In genomic region chr3:156743859-156744258, GRCh38 we compare ENCODE assay signal across 24 cellular contexts.
DNase-seq lines count a peak whose midpoint lies in the region; FAIRE-seq and TF ChIP-seq lines count a peak whose summit lies in the region.
"Had no signal": no experiment of that assay in that cellular context is flagged by ENCODE, and none has a peak within 500 bp of the region (broad histone marks: within the 10 kb centered on the region; RNA-seq: fewer than 3 reads in every experiment).

No MANE protein-coding gene starts in this region.

- H3K14ac ChIP-seq in H1 (ENCODE audit: insufficient read length): no peak overlapping the region

- H3K27me3 ChIP-seq in H1 (replicated peaks in 1 of 4; ENCODE audit: control insufficient read depth in 3 of 4, extremely low read depth in 1 of 4, insufficient read depth in 3 of 4, low read length in 3 of 4) (no peaks in the 10 kb centered on the region), thyroid gland (no peaks in the 10 kb centered on the region), prostate gland (replicated peaks; ENCODE audit: insufficient read depth) (no peaks in the 10 kb centered on the region)
- H3K27me3 ChIP-seq: SJSA1 had no signal

- no peaks in the 10 kb centered on the region for H4K20me1 ChIP-seq in H1 (replicated peaks in 1 of 2; ENCODE audit: control insufficient read depth in 1 of 2, insufficient read depth in 2 of 2, low read length in 2 of 2)

- H2BK15ac ChIP-seq in H1 (ENCODE audit: low read length): no peak overlapping the region

- POLR2A ChIA-PET in H1 (lab: Charles Lee; ENCODE audit: partially characterized antibody): no interaction called here

- no peak overlapping the region for H3K23ac ChIP-seq in H1 (ENCODE audit: insufficient read length)

- H3K36me3 ChIP-seq in H1 (ENCODE audit: control insufficient read depth in 2 of 4, insufficient read depth in 4 of 4, low read length in 3 of 4) (no peaks in the 10 kb centered on the region; a peak in 1 of 8 replicates), thyroid gland (no peaks in the 10 kb centered on the region), prostate gland (no peaks in the 10 kb centered on the region)
- H3K36me3 ChIP-seq: HAP-1, SJSA1 had no signal

- H4K5ac ChIP-seq in H1 (ENCODE audit: insufficient read length, low read depth, low read length): no peak overlapping the region

- peak; percentile 48 for FAIRE-seq in H1 (lab: Jason Lieb, UNC)
- FAIRE-seq: GM18507, HTR-8/SVneo had no signal

- H3K9me3 ChIP-seq in H1 (ENCODE audit: insufficient read depth in 2 of 2, low read depth in 1 of 2, low read length in 1 of 2) (peaks cover 0 to 4% of the 10 kb centered on the region in 2 experiments; a peak in 1 of 4 replicates), thyroid gland (no peaks in the 10 kb centered on the region), prostate gland (no peaks in the 10 kb centered on the region)
- H3K9me3 ChIP-seq: HAP-1, SJSA1 had no signal

- peaks cover 15% of the 10 kb centered on the region for H3K9me3 Mint-ChIP-seq in HFFc6

- H3K9ac ChIP-seq in H1 (replicated peaks in 1 of 4; ENCODE audit: extremely low read depth in 1 of 4, low read depth in 3 of 4, low read length in 3 of 4): no peak overlapping the region
- H3K9ac ChIP-seq: KMS-11 had no signal

- peaks cover 29% of the 10 kb centered on the region for H3K36me3 Mint-ChIP-seq in HFFc6 (ENCODE audit: low read depth)
- H3K36me3 Mint-ChIP-seq: CD8-positive, alpha-beta T cell had no signal

- TF ChIP-seq CTCF in HFFc6 (IDR thresholded peaks at IDR 0.05) (0 out of 2 replicates have a peak, but pooled peaks have one; percentile 13), H1 (IDR thresholded peaks at IDR 0.05; ENCODE audit: control extremely low read depth in 1 of 3, insufficient read depth in 1 of 3, low read depth in 1 of 3, low read length in 3 of 3) (peak; percentile 20 to 55 (median 33); a peak in 3 of 4 replicates), thyroid gland (IDR thresholded peaks at IDR 0.05) (peak in 2 of 6 experiments; percentile 13 to 34), prostate gland (IDR thresholded peaks at IDR 0.05) (no peak)

- no peak overlapping the region for H3K4me3 Mint-ChIP-seq in HFFc6
- H3K4me3 Mint-ChIP-seq: CD8-positive, alpha-beta T cell had no signal

- no peaks in the 10 kb centered on the region for H3K79me1 ChIP-seq in H1 (ENCODE audit: low read depth, low read length)

- no peaks in the 10 kb centered on the region for H3K79me2 ChIP-seq in H1 (ENCODE audit: control insufficient read depth in 1 of 2, insufficient read depth in 2 of 2, low read length in 2 of 2)

- H3K4me1 Mint-ChIP-seq in HFFc6 (ENCODE audit: low read depth): peaks cover under 1% of the 10 kb centered on the region; the same call in 1 of the 2 replicates

- H3K27ac Mint-ChIP-seq in HFFc6: no peak overlapping the region
- H3K27ac Mint-ChIP-seq: CD8-positive, alpha-beta T cell had no signal

- TF ChIP-seq RAD21 in H1 (IDR thresholded peaks at IDR 0.05 in 1 of 2, conservative IDR thresholded peaks at IDR 0.05 in 1 of 2; ENCODE audit: low read depth in 2 of 2, low read length in 2 of 2): peak; percentile 36 to 53

- intact Hi-C loops in thyroid gland (cut with DNase I): no loop called here
- intact Hi-C loops in prostate gland (cut with DNase I): no loop called here

- peaks cover 4% of the 10 kb centered on the region; the same call in 1 of the 2 replicates for H3K27me3 Mint-ChIP-seq in HFFc6 (ENCODE audit: insufficient read depth)

- H3K23me2 ChIP-seq in H1 (ENCODE audit: low read depth, low read length): no peaks in the 10 kb centered on the region

- no peak overlapping the region for H3K18ac ChIP-seq in H1 (ENCODE audit: extremely low read depth, low read length)

- DNase-seq in HFFc6: no peak
- DNase-seq in H1 (ENCODE audit: low read depth in 1 of 2, low spot score in 2 of 2): no peak
- DNase-seq in iPS-NIHi7 (ENCODE audit: extremely low spot score): peak; percentile 38
- peak; percentile 65 to 82 for DNase-seq in thyroid gland
- DNase-seq in stimulated activated CD4-positive, alpha-beta T cell treated with anti-CD3 and anti-CD28 coated beads, Interleukin-2, amount 100 ng/mL, for 48 hours: no peak
- no peak for DNase-seq in DMS 273 (lab: John Stamatoyannopoulos, UW; ENCODE audit: unreplicated experiment)
- no peak for DNase-seq in prostate gland (ENCODE audit: low spot score)
- DNase-seq in NCI-H128 (lab: John Stamatoyannopoulos, UW; ENCODE audit: unreplicated experiment): no peak
- DNase-seq: AML-193; C1 segment of cervical spinal cord; CD8-positive, alpha-beta T cell; DMS153; IMR-90; NCI-H1092 treated with DMSO at 0.1 percent for 48 hours; NCI-H146; NCI-H2029 treated with DMSO at 0.1 percent for 48 hours; NCI-H345; NCI-H524; OCI-M1 had no signal

- H2AK5ac ChIP-seq in H1 (ENCODE audit: low read depth, low read length): no peak overlapping the region

- TF ChIP-seq POLR2A in H1 (IDR thresholded peaks at IDR 0.05; ENCODE audit: control extremely low read depth in 1 of 2, low read depth in 2 of 2, low read length in 2 of 2) (no peak), thyroid gland (IDR thresholded peaks at IDR 0.05) (no peak), prostate gland (IDR thresholded peaks at IDR 0.05) (no peak)

- TF ChIP-seq EP300 in H1 (IDR thresholded peaks at IDR 0.05; ENCODE audit: borderline replicate concordance in 1 of 2, low read depth in 2 of 2, low read length in 2 of 2): no peak

- no peak overlapping the region for H2BK12ac ChIP-seq in H1 (ENCODE audit: low read depth, low read length)

- no peak overlapping the region for H3K4me2 ChIP-seq in H1 (ENCODE audit: insufficient read depth in 1 of 2, low read depth in 2 of 2, low read length in 2 of 2)
- H3K4me2 ChIP-seq: KMS-11 had no signal

- no peaks in the 10 kb centered on the region for H3K4me1 ChIP-seq in H1 (replicated peaks in 1 of 4; ENCODE audit: control insufficient read depth in 3 of 4, insufficient read depth in 4 of 4, low read length in 3 of 4)
- no peaks in the 10 kb centered on the region for H3K4me1 ChIP-seq in thyroid gland
- H3K4me1 ChIP-seq in prostate gland (replicated peaks): no peaks in the 10 kb centered on the region
- H3K4me1 ChIP-seq: HAP-1, SJSA1 had no signal

- no peak overlapping the region for H3K4ac ChIP-seq in H1 (replicated peaks; ENCODE audit: insufficient read length, low read depth, low read length)

- H2AFZ ChIP-seq in H1 (ENCODE audit: low read length): no peak overlapping the region

- no peak overlapping the region for H3K56ac ChIP-seq in H1 (replicated peaks; ENCODE audit: insufficient read length, low read depth, low read length)

- H3K4me3 ChIP-seq in H1 (ENCODE audit: extremely low read depth in 1 of 4, insufficient read depth in 2 of 4, low read depth in 3 of 4, low read length in 4 of 4) (no peak overlapping the region), thyroid gland (replicated peaks in 1 of 3) (no peak overlapping the region), prostate gland (no peak overlapping the region)
- H3K4me3 ChIP-seq: HAP-1, SJSA1 had no signal

- H2BK5ac ChIP-seq in H1 (ENCODE audit: low read depth, low read length): no peak overlapping the region

- no peak overlapping the region for H2BK20ac ChIP-seq in H1 (ENCODE audit: low read length)

- no peak overlapping the region for H2BK120ac ChIP-seq in H1 (replicated peaks; ENCODE audit: low read depth, low read length)

- no peak overlapping the region for H4K91ac ChIP-seq in H1 (replicated peaks; ENCODE audit: insufficient read length, low read length)

- CTCF ChIA-PET in H1 (lab: Charles Lee; ENCODE audit: partially characterized antibody): interaction anchor here (0.7 to 1.6 kb wide), 9 partner anchors 13 to 699 kb away, joined by 3 to 4 read pairs (median 3); no protein-coding TSS in a partner anchor

- WGBS in H1 (ENCODE audit: extremely low coverage in 1 of 2, insufficient coverage in 1 of 2, insufficient read length in 1 of 2, insufficient replicate concordance in 2 of 2, low coverage in 1 of 2, low lambda C conversion rate in 2 of 2, missing lambda C conversion rate in 1 of 2), 2 experiments: 74% methylated on average over 5 of the region's 5 CpGs; no CpG with 5 or more reads in 1 of the 2 experiments
- WGBS in thyroid gland, 2 donors: 37 to 45% methylated on average over 5 of the region's 5 CpGs
- WGBS in prostate gland: 90% methylated on average over 5 of the region's 5 CpGs

- no peak overlapping the region for H4K8ac ChIP-seq in H1 (ENCODE audit: extremely low read depth, insufficient read depth, low read length)

- H3K27ac ChIP-seq in H1 (ENCODE audit: low read depth, low read length): no peak overlapping the region
- H3K27ac ChIP-seq in thyroid gland: no peak overlapping the region
- H3K27ac ChIP-seq in prostate gland: no peak overlapping the region
- H3K27ac ChIP-seq: KMS-11, SJSA1 had no signal

TF ChIP-seq in H1, 55 proteins besides CTCF, POLR2A, EP300 and RAD21:
- peak; percentile 47; the same call in 1 of the 2 replicates for TF ChIP-seq TEAD4 (IDR thresholded peaks at IDR 0.05; ENCODE audit: low read depth, low read length)
- TF ChIP-seq CHD1 (IDR thresholded peaks at IDR 0.05; ENCODE audit: low read depth, low read length): no peak
- TF ChIP-seq YY1 (IDR thresholded peaks at IDR 0.05; ENCODE audit: low read depth, low read length): 0 out of 2 replicates have a peak, but pooled peaks have one; percentile 41

Comparison
In these comparisons a context has a peak if more than half of its experiments do, and no peak if none do; other contexts are left out.
1. DNase-seq: peak in iPS-NIHi7 (single experiment) and thyroid gland (2 of 2); none in HFFc6 (single experiment), H1 (0 of 2), stimulated activated CD4-positive, alpha-beta T cell treated with anti-CD3 and anti-CD28 coated beads, Interleukin-2, amount 100 ng/mL, for 48 hours (0 of 2), DMS 273 (single experiment), prostate gland (single experiment) and NCI-H128 (single experiment).
2. CTCF ChIP-seq: peak in HFFc6 (single experiment) and H1 (3 of 3); none in prostate gland (0 of 4).